Comparison of ENCODE assay signal across 12 cellular contexts in genomic region chr11:67698247-67698646, GRCh38. TPM values are rescaled to one million over a fixed set of nuclear protein-coding genes. Genes with fewer than 3 reads are reported as not detected.
DNase-seq lines count a peak whose midpoint lies in the region; ATAC-seq and TF ChIP-seq lines count a peak whose summit lies in the region.
"Had no signal": no experiment of that assay in that cellular context is flagged by ENCODE, and none has a peak within 500 bp of the region (broad histone marks: within the 10 kb centered on the region; RNA-seq: fewer than 3 reads in every experiment).

No MANE protein-coding gene starts in this region.

- CTCF ChIA-PET in activated CD4-positive, alpha-beta T cell treated with anti-CD3 and anti-CD28 coated beads, Interleukin-2, amount 10 ng/mL, durations not matched to agents 7 days and 5 days (lab: Charles Lee): interaction anchor here (0.9 to 1.3 kb wide), 3 partner anchors 25 to 108 kb away, joined by 3 read pairs; no protein-coding TSS in a partner anchor

- ATAC-seq in natural killer cell: no peak
- ATAC-seq in GM21737 (IDR thresholded peaks at IDR 0.05; ENCODE audit: unreplicated experiment): no peak
- no peak for ATAC-seq in GM18858 (IDR thresholded peaks at IDR 0.05; ENCODE audit: unreplicated experiment)

- H3K27ac Mint-ChIP-seq in activated CD4-positive, alpha-beta T cell treated with anti-CD3 and anti-CD28 coated beads, Interleukin-2, amount 10 ng/mL, durations not matched to agents 7 days and 5 days: no peak overlapping the region
- H3K27ac Mint-ChIP-seq in natural killer cell: no peak overlapping the region
- H3K27ac Mint-ChIP-seq: B cell had no signal

- intact Hi-C loops in natural killer cell (cut with micrococcal nuclease): no loop called here

- H3K4me3 Mint-ChIP-seq in activated CD4-positive, alpha-beta T cell treated with anti-CD3 and anti-CD28 coated beads, Interleukin-2, amount 10 ng/mL, durations not matched to agents 7 days and 5 days: no peak overlapping the region
- H3K4me3 Mint-ChIP-seq in natural killer cell: no peak overlapping the region
- H3K4me3 Mint-ChIP-seq: B cell had no signal

- H3K4me3 ChIP-seq in retinal pigment epithelial cell (ENCODE audit: low read length): no peak overlapping the region
- H3K4me3 ChIP-seq: cardiac muscle cell had no signal

- H3K9me3 Mint-ChIP-seq in activated CD4-positive, alpha-beta T cell treated with anti-CD3 and anti-CD28 coated beads, Interleukin-2, amount 10 ng/mL, durations not matched to agents 7 days and 5 days: no peaks in the 10 kb centered on the region
- H3K9me3 Mint-ChIP-seq in natural killer cell: no peaks in the 10 kb centered on the region

- POLR2A ChIA-PET in activated CD4-positive, alpha-beta T cell treated with anti-CD3 and anti-CD28 coated beads, Interleukin-2, amount 10 ng/mL, durations not matched to agents 7 days and 5 days (lab: Charles Lee): no interaction called here

- TF ChIP-seq CTCF in VCaP (conservative IDR thresholded peaks at IDR 0.05) (peak; percentile 66; the same call in 1 of the 2 replicates), retinal pigment epithelial cell (conservative IDR thresholded peaks at IDR 0.05; ENCODE audit: low read depth, low read length) (peak; percentile 12), natural killer cell (IDR thresholded peaks at IDR 0.05) (no peak)

- no peaks in the 10 kb centered on the region for H3K36me3 Mint-ChIP-seq in activated CD4-positive, alpha-beta T cell treated with anti-CD3 and anti-CD28 coated beads, Interleukin-2, amount 10 ng/mL, durations not matched to agents 7 days and 5 days (ENCODE audit: low read depth)
- H3K36me3 Mint-ChIP-seq in natural killer cell: no peaks in the 10 kb centered on the region

- H3K4me1 Mint-ChIP-seq in activated CD4-positive, alpha-beta T cell treated with anti-CD3 and anti-CD28 coated beads, Interleukin-2, amount 10 ng/mL, durations not matched to agents 7 days and 5 days: no peaks in the 10 kb centered on the region
- H3K4me1 Mint-ChIP-seq in natural killer cell: no peaks in the 10 kb centered on the region
- H3K4me1 Mint-ChIP-seq: B cell had no signal

- DNase-seq in activated CD4-positive, alpha-beta T cell treated with anti-CD3 and anti-CD28 coated beads, Interleukin-2, amount 10 ng/mL, durations not matched to agents 7 days and 5 days: peak; percentile 28
- DNase-seq in activated CD4-positive, alpha-beta T cell treated with anti-CD3 and anti-CD28 coated beads, Interleukin-2, amount 50 U/mL, for 1 hour: no peak
- DNase-seq in HT-29 (ENCODE audit: low spot score): peak; percentile 55
- DNase-seq in retinal pigment epithelial cell (ENCODE audit: low read depth): no peak
- no peak for DNase-seq in natural killer cell
- DNase-seq: hypothalamus, NCI-H2081 had no signal

- no peak overlapping the region for H3K27ac ChIP-seq in VCaP
- H3K27ac ChIP-seq: cardiac muscle cell had no signal

- H3K27me3 Mint-ChIP-seq in activated CD4-positive, alpha-beta T cell treated with anti-CD3 and anti-CD28 coated beads, Interleukin-2, amount 10 ng/mL, durations not matched to agents 7 days and 5 days: no peaks in the 10 kb centered on the region
- H3K27me3 Mint-ChIP-seq in natural killer cell (ENCODE audit: low read depth in 2 of 2): peaks cover 6 to 7% of the 10 kb centered on the region in 2 donors

RNA-seq across cellular contexts. Expression of gene ALDH3B2, which starts 23.8 kb away (rescaled TPM):
- total RNA-seq in activated CD4-positive, alpha-beta T cell treated with anti-CD3 and anti-CD28 coated beads, Interleukin-2, amount 10 ng/mL, durations not matched to agents 7 days and 5 days: not detected
- 1.1 TPM in 1 of 2 replicates, not detected in the other for total RNA-seq in HT-29 (2014; rRNA removed; shearing (Covaris generic))
- total RNA-seq in natural killer cell: not detected
- total RNA-seq: B cell, cardiac muscle cell had no signal

RNA-seq across cellular contexts. Expression of gene ACY3, which starts 47.7 kb away (rescaled TPM):
- under 1 TPM; 0.44 to 0.47 TPM for total RNA-seq in activated CD4-positive, alpha-beta T cell treated with anti-CD3 and anti-CD28 coated beads, Interleukin-2, amount 10 ng/mL, durations not matched to agents 7 days and 5 days
- total RNA-seq in HT-29 (2014; rRNA removed; shearing (Covaris generic)): 2.0 and 7.3 TPM in 2 replicates
- 1 to 10 TPM in 1 of 3 donors, under 1 TPM in 1, not detected in 1; 0.96 to 1.1 TPM for total RNA-seq in natural killer cell
- total RNA-seq: B cell, cardiac muscle cell had no signal

RNA-seq across cellular contexts. Expression of gene TBX10, which starts 58.7 kb away (rescaled TPM):
- not detected for total RNA-seq in activated CD4-positive, alpha-beta T cell treated with anti-CD3 and anti-CD28 coated beads, Interleukin-2, amount 10 ng/mL, durations not matched to agents 7 days and 5 days
- total RNA-seq in HT-29 (2014; rRNA removed; shearing (Covaris generic)): 2.2 and 5.4 TPM in 2 replicates
- total RNA-seq in natural killer cell: not detected
- total RNA-seq: B cell, cardiac muscle cell had no signal

Comparison
In these comparisons a context has a peak if more than half of its experiments do, and no peak if none do; other contexts are left out.
1. DNase-seq: peak in activated CD4-positive, alpha-beta T cell treated with anti-CD3 and anti-CD28 coated beads, Interleukin-2, amount 10 ng/mL, durations not matched to agents 7 days and 5 days (single experiment) and HT-29 (single experiment); none in activated CD4-positive, alpha-beta T cell treated with anti-CD3 and anti-CD28 coated beads, Interleukin-2, amount 50 U/mL, for 1 hour (single experiment), retinal pigment epithelial cell (single experiment) and natural killer cell (single experiment).